In genomic region chr3:191303596-191303995, GRCh38 we compare ENCODE assay signal across 17 cellular contexts. TPM values are rescaled to one million over a fixed set of nuclear protein-coding genes. Genes with fewer than 3 reads are reported as not detected.
"Had no signal": no experiment of that assay in that cellular context is flagged by ENCODE, and none has a peak within 500 bp of the region (broad histone marks: within the 10 kb centered on the region; RNA-seq: fewer than 3 reads in every experiment).

No MANE protein-coding gene starts in this region.

- H3K27ac ChIP-seq: prostate gland, sigmoid colon, upper lobe of left lung, VCaP had no signal

- H3K9me3 ChIP-seq: prostate gland, sigmoid colon, upper lobe of left lung had no signal

- H3K4me1 ChIP-seq: prostate gland, sigmoid colon, upper lobe of left lung had no signal

- H3K9me3 Mint-ChIP-seq: activated CD4-positive, alpha-beta memory T cell treated with anti-CD3 and anti-CD28 coated beads for 36 hours; activated naive CD4-positive, alpha-beta T cell treated with anti-CD3 and anti-CD28 coated beads, Interleukin-2, amount 50 U/mL, for 72 hours; activated T-cell treated with anti-CD3 and anti-CD28 coated beads, Interleukin-2, amount 50 U/mL, for 4 hours; endodermal cell; nephron had no signal

- H3K4me3 ChIP-seq: prostate gland, sigmoid colon, upper lobe of left lung had no signal

- DNase-seq: activated CD4-positive, alpha-beta memory T cell treated with anti-CD3 and anti-CD28 coated beads for 36 hours; activated effector memory CD4-positive, alpha-beta T cell treated with anti-CD3 and anti-CD28 coated beads, Interleukin-2, amount 50 U/mL, for 16 hours; activated T-cell treated with anti-CD3 and anti-CD28 coated beads, Interleukin-2, amount 50 U/mL, for 4 hours; endodermal cell; erythroblast; occipital lobe; sigmoid colon; stimulated activated CD4-positive, alpha-beta T cell treated with anti-CD3 and anti-CD28 coated beads, Interleukin-12 subunit alpha, Interleukin-12 subunit beta, amount 100 ng/mL, for 4 hours; stimulated activated naive CD8-positive, alpha-beta T cell treated with anti-CD3 and anti-CD28 coated beads, Interleukin-15, Interleukin-2, amounts not matched to agents 100 U/mL and 50 U/mL, for 24 hours; upper lobe of left lung had no signal

- H3K27me3 ChIP-seq: sigmoid colon, upper lobe of left lung had no signal

- H3K4me1 Mint-ChIP-seq: nephron had no signal

- H3K36me3 ChIP-seq: prostate gland, sigmoid colon, upper lobe of left lung had no signal

- H3K27me3 Mint-ChIP-seq: activated CD4-positive, alpha-beta memory T cell treated with anti-CD3 and anti-CD28 coated beads for 36 hours had no signal

- H3K27ac Mint-ChIP-seq: activated CD4-positive, alpha-beta memory T cell treated with anti-CD3 and anti-CD28 coated beads for 36 hours; activated naive CD4-positive, alpha-beta T cell treated with anti-CD3 and anti-CD28 coated beads, Interleukin-2, amount 50 U/mL, for 72 hours; endodermal cell; nephron had no signal

- H3K4me3 Mint-ChIP-seq: activated CD4-positive, alpha-beta memory T cell treated with anti-CD3 and anti-CD28 coated beads for 36 hours; activated T-cell treated with anti-CD3 and anti-CD28 coated beads, Interleukin-2, amount 50 U/mL, for 4 hours; endodermal cell; nephron had no signal

- H3K36me3 Mint-ChIP-seq: activated CD4-positive, alpha-beta memory T cell treated with anti-CD3 and anti-CD28 coated beads for 36 hours; activated naive CD4-positive, alpha-beta T cell treated with anti-CD3 and anti-CD28 coated beads, Interleukin-2, amount 50 U/mL, for 72 hours had no signal

- ATAC-seq: activated naive CD4-positive, alpha-beta T cell treated with anti-CD3 and anti-CD28 coated beads, Interleukin-2, amount 50 U/mL, for 72 hours; activated T-cell treated with anti-CD3 and anti-CD28 coated beads, Interleukin-2, amount 50 U/mL, for 4 hours; stimulated activated naive CD8-positive, alpha-beta T cell treated with anti-CD3 and anti-CD28 coated beads, Interleukin-15, Interleukin-2, amounts not matched to agents 100 U/mL and 50 U/mL, for 24 hours had no signal

RNA-seq across cellular contexts. Expression of gene UTS2B, which starts 26.7 kb away (rescaled TPM):
- total RNA-seq: activated CD4-positive, alpha-beta memory T cell treated with anti-CD3 and anti-CD28 coated beads for 36 hours; activated naive CD4-positive, alpha-beta T cell treated with anti-CD3 and anti-CD28 coated beads, Interleukin-2, amount 50 U/mL, for 72 hours; activated T-cell treated with anti-CD3 and anti-CD28 coated beads, Interleukin-2, amount 50 U/mL, for 4 hours; bronchial epithelial cell; dermis microvascular lymphatic vessel endothelial cell; temporal lobe had no signal
